ENCODE assay signal across 8 cellular contexts in genomic region chr12:50924439-50925341, GRCh38. TPM values are rescaled to one million over a fixed set of nuclear protein-coding genes. Genes with fewer than 3 reads are reported as not detected.
A peak's percentile ranks its signal among the peaks of the same experiment; 100 is the strongest.
DNase-seq lines count a peak whose midpoint lies in the region; ATAC-seq, FAIRE-seq and TF ChIP-seq lines count a peak whose summit lies in the region.

No MANE protein-coding gene starts in this region.

- ATAC-seq in HG02678 (IDR thresholded peaks at IDR 0.05; ENCODE audit: unreplicated experiment) (peak; percentile 91), left lobe of liver (peak; percentile 80)
- ATAC-seq in stimulated activated effector memory CD8-positive, alpha-beta T cell treated with anti-CD3 and anti-CD28 coated beads, Interleukin-12 subunit alpha, Interleukin-12 subunit beta, amount 100 ng/mL, for 72 hours = peak; percentile 89

- in situ Hi-C loops in ACHN (cut with HindIII; ENCODE audit: low pct_ligation_motif_present, low pct_unique_long_range_greater_than_20kb, low sequenced_read_pairs) = no loop called here

- FAIRE-seq in GM12892 (lab: Jason Lieb, UNC) = peak; percentile 17

- peak overlapping the region; percentile 75 for H3K4me3 Mint-ChIP-seq in stimulated activated effector memory CD8-positive, alpha-beta T cell treated with anti-CD3 and anti-CD28 coated beads, Interleukin-12 subunit alpha, Interleukin-12 subunit beta, amount 100 ng/mL, for 72 hours

- no peaks in the 10 kb centered on the region for H3K9me3 Mint-ChIP-seq in stimulated activated effector memory CD8-positive, alpha-beta T cell treated with anti-CD3 and anti-CD28 coated beads, Interleukin-12 subunit alpha, Interleukin-12 subunit beta, amount 100 ng/mL, for 72 hours

- peak overlapping the region; percentile 94 for H3K27ac Mint-ChIP-seq in stimulated activated effector memory CD8-positive, alpha-beta T cell treated with anti-CD3 and anti-CD28 coated beads, Interleukin-12 subunit alpha, Interleukin-12 subunit beta, amount 100 ng/mL, for 72 hours

- H3K36me3 Mint-ChIP-seq in stimulated activated effector memory CD8-positive, alpha-beta T cell treated with anti-CD3 and anti-CD28 coated beads, Interleukin-12 subunit alpha, Interleukin-12 subunit beta, amount 100 ng/mL, for 72 hours = no peaks in the 10 kb centered on the region

- peaks cover 28% of the 10 kb centered on the region for H3K4me1 Mint-ChIP-seq in stimulated activated effector memory CD8-positive, alpha-beta T cell treated with anti-CD3 and anti-CD28 coated beads, Interleukin-12 subunit alpha, Interleukin-12 subunit beta, amount 100 ng/mL, for 72 hours

- peak; percentile 90 for DNase-seq in ACHN
- DNase-seq in GM12892 (ENCODE audit: insufficient read length) = peak; percentile 33
- DNase-seq in NAMALWA (ENCODE audit: low spot score) = peak; percentile 95
- peak; percentile 78 for DNase-seq in SK-N-DZ (ENCODE audit: low spot score)
- DNase-seq in dermis microvascular lymphatic vessel endothelial cell (ENCODE audit: low read depth in 2 of 2) = peak; percentile 83 to 93
- DNase-seq in left lobe of liver (ENCODE audit: low spot score) = peak; percentile 94
- peak in 1 of 2 donors; percentile 60 for DNase-seq in stimulated activated effector memory CD8-positive, alpha-beta T cell treated with anti-CD3 and anti-CD28 coated beads, Interleukin-12 subunit alpha, Interleukin-12 subunit beta, amount 100 ng/mL, for 72 hours (ENCODE audit: low spot score in 2 of 2)

- 0 out of 2 replicates have a peak, but pooled peaks have one; percentile 29 for TF ChIP-seq POLR2A in GM12892 (IDR thresholded peaks at IDR 0.05; ENCODE audit: low read depth, low read length)

RNA-seq across cellular contexts. Expression of gene HIGD1C, which starts 27.7 kb away (rescaled TPM):
- polyA plus RNA-seq in GM12892 (2012; ENCODE audit: missing spikeins) = not detected
- polyA plus RNA-seq in SK-N-DZ (2014; cell fraction: cytosol; rRNA removed) = not detected in 2 replicates
- not detected in 2 replicates for polyA plus RNA-seq in SK-N-DZ (2014; cell fraction: nucleus; rRNA removed)
- total RNA-seq in dermis microvascular lymphatic vessel endothelial cell (not detected in 2 replicates), left lobe of liver (not detected)
